Comparison of ENCODE assay signal across 25 cellular contexts in genomic region chr4:115360441-115360840, GRCh38.
A peak's percentile ranks its signal among the peaks of the same experiment; 100 is the strongest.
DNase-seq lines count a peak whose midpoint lies in the region; ATAC-seq and TF ChIP-seq lines count a peak whose summit lies in the region.
"Had no signal": no experiment of that assay in that cellular context is flagged by ENCODE, and none has a peak within 500 bp of the region (broad histone marks: within the 10 kb centered on the region; RNA-seq: fewer than 3 reads in every experiment).

No MANE protein-coding gene starts in this region.

- ATAC-seq in activated naive CD4-positive, alpha-beta T cell treated with anti-CD3 and anti-CD28 coated beads, Interleukin-2, amount 50 U/mL, for 72 hours: no peak
- ATAC-seq: activated CD8-positive, alpha-beta T cell treated with anti-CD3 and anti-CD28 coated beads, Interleukin-2, amount 10 ng/mL, durations not matched to agents 7 days and 5 days; mucosa of descending colon; Right ventricle myocardium inferior had no signal

- H3K36me3 ChIP-seq in BJ (ENCODE audit: control insufficient read depth, insufficient read depth, low read length): no peaks in the 10 kb centered on the region
- H3K36me3 ChIP-seq: left ventricle myocardium inferior had no signal

- TF ChIP-seq CTCF in BJ (IDR thresholded peaks at IDR 0.05; ENCODE audit: insufficient read depth, low read depth, low read length) (no peak), astrocyte of the spinal cord (IDR thresholded peaks at IDR 0.05; ENCODE audit: low read depth, low read length) (no peak), nephron progenitor cell (IDR thresholded peaks at IDR 0.05) (no peak), glutamatergic neuron (IDR thresholded peaks at IDR 0.05; ENCODE audit: partially characterized antibody, unreplicated experiment) (no peak)

- H3K27me3 Mint-ChIP-seq in nephron progenitor cell (ENCODE audit: low read depth, poor library complexity): no peaks in the 10 kb centered on the region
- no peaks in the 10 kb centered on the region for H3K27me3 Mint-ChIP-seq in glutamatergic neuron (ENCODE audit: unreplicated experiment)
- H3K27me3 Mint-ChIP-seq: activated T-cell treated with anti-CD3 and anti-CD28 coated beads, Interleukin-2, amount 50 U/mL, for 24 hours; CD4-positive, CD25-positive, alpha-beta regulatory T cell; progenitor cell of endocrine pancreas had no signal

- POLR2A ChIA-PET in BJ (lab: Charles Lee): no interaction called here

- H3K4me3 Mint-ChIP-seq in nephron progenitor cell (no peak overlapping the region), glutamatergic neuron (ENCODE audit: unreplicated experiment) (no peak overlapping the region)
- H3K4me3 Mint-ChIP-seq: activated CD8-positive, alpha-beta T cell treated with anti-CD3 and anti-CD28 coated beads, Interleukin-2, amount 10 ng/mL, durations not matched to agents 7 days and 5 days; activated T-cell treated with anti-CD3 and anti-CD28 coated beads, Interleukin-2, amount 50 U/mL, for 24 hours; CD4-positive, CD25-positive, alpha-beta regulatory T cell; immature natural killer cell; neural crest cell had no signal

- H3K9me3 Mint-ChIP-seq in nephron progenitor cell (peaks cover 4% of the 10 kb centered on the region), glutamatergic neuron (ENCODE audit: unreplicated experiment) (no peaks in the 10 kb centered on the region)
- H3K9me3 Mint-ChIP-seq in activated naive CD4-positive, alpha-beta T cell treated with anti-CD3 and anti-CD28 coated beads, Interleukin-2, amount 50 U/mL, for 72 hours: peaks cover 4 to 7% of the 10 kb centered on the region in 2 donors

- peaks cover 4% of the 10 kb centered on the region for H3K4me1 Mint-ChIP-seq in nephron progenitor cell
- H3K4me1 Mint-ChIP-seq in glutamatergic neuron (ENCODE audit: low read depth, unreplicated experiment): no peaks in the 10 kb centered on the region
- H3K4me1 Mint-ChIP-seq: CD4-positive, CD25-positive, alpha-beta regulatory T cell; immature natural killer cell had no signal

- H3K4me3 ChIP-seq in BJ (ENCODE audit: low read depth, low read length) (no peak overlapping the region), astrocyte of the spinal cord (ENCODE audit: low read depth, low read length) (no peak overlapping the region)
- H3K4me3 ChIP-seq: hepatocyte, left ventricle myocardium inferior, mucosa of descending colon had no signal

- CTCF ChIA-PET in BJ (lab: Yijun Ruan, JAX): interaction anchor here (1.0 kb wide), 1 partner anchor 20 kb away, joined by 3 read pairs; no protein-coding TSS in a partner anchor

- in situ Hi-C loops in astrocyte of the spinal cord (cut with HindIII; ENCODE audit: low sequenced_read_pairs): no loop called here

- DNase-seq in BJ (ENCODE audit: low read depth): peak; percentile 16
- peak; percentile 73 for DNase-seq in LHCN-M2 (ENCODE audit: low read depth)
- peak; percentile 42 for DNase-seq in astrocyte of the spinal cord (ENCODE audit: low read depth, low spot score)
- DNase-seq in nephron progenitor cell: no peak
- DNase-seq in activated naive CD4-positive, alpha-beta T cell treated with anti-CD3 and anti-CD28 coated beads, Interleukin-2, amount 50 U/mL, for 72 hours (ENCODE audit: low spot score in 2 of 2): no peak
- DNase-seq in ureter (ENCODE audit: low spot score): no peak
- DNase-seq in NCI-H2029 treated with DMSO at 0.1 percent for 48 hours (lab: John Stamatoyannopoulos, UW): no peak
- no peak for DNase-seq in glutamatergic neuron
- DNase-seq: activated CD4-positive, CD25-positive, alpha-beta regulatory T cell treated with anti-CD3 and anti-CD28 coated beads, Interleukin-2, amount 50 U/mL, for 72 hours; activated CD8-positive, alpha-beta T cell treated with anti-CD3 and anti-CD28 coated beads, Interleukin-2, amount 10 ng/mL, durations not matched to agents 7 days and 5 days; activated T-cell treated with anti-CD3 and anti-CD28 coated beads, Interleukin-2, amount 50 U/mL, for 24 hours; CD4-positive, CD25-positive, alpha-beta regulatory T cell; GDM1; HCEC 1CT; immature natural killer cell; Kasumi-1; left ventricle myocardium inferior; mucosa of descending colon; NCI-H1105; NCI-H748 treated with DMSO at 0.1 percent for 48 hours; stimulated activated CD4-positive, alpha-beta T cell treated with anti-CD3 and anti-CD28 coated beads, Interleukin-1b, Interleukin-23, amount 100 ng/mL, for 48 hours had no signal

- H3K36me3 Mint-ChIP-seq in nephron progenitor cell (ENCODE audit: low read depth) (no peaks in the 10 kb centered on the region), glutamatergic neuron (ENCODE audit: unreplicated experiment) (no peaks in the 10 kb centered on the region)
- no peaks in the 10 kb centered on the region for H3K36me3 Mint-ChIP-seq in activated naive CD4-positive, alpha-beta T cell treated with anti-CD3 and anti-CD28 coated beads, Interleukin-2, amount 50 U/mL, for 72 hours
- H3K36me3 Mint-ChIP-seq: CD4-positive, CD25-positive, alpha-beta regulatory T cell; immature natural killer cell had no signal

- no peaks in the 10 kb centered on the region for H3K27me3 ChIP-seq in BJ (ENCODE audit: control insufficient read depth, insufficient read depth, low read length)
- H3K27me3 ChIP-seq: hepatocyte had no signal

- peak overlapping the region; percentile 8 for H3K27ac Mint-ChIP-seq in nephron progenitor cell
- no peak overlapping the region for H3K27ac Mint-ChIP-seq in activated naive CD4-positive, alpha-beta T cell treated with anti-CD3 and anti-CD28 coated beads, Interleukin-2, amount 50 U/mL, for 72 hours
- H3K27ac Mint-ChIP-seq in glutamatergic neuron (ENCODE audit: unreplicated experiment): no peak overlapping the region
- H3K27ac Mint-ChIP-seq: activated CD8-positive, alpha-beta T cell treated with anti-CD3 and anti-CD28 coated beads, Interleukin-2, amount 10 ng/mL, durations not matched to agents 7 days and 5 days; activated T-cell treated with anti-CD3 and anti-CD28 coated beads, Interleukin-2, amount 50 U/mL, for 24 hours; CD4-positive, CD25-positive, alpha-beta regulatory T cell; immature natural killer cell; progenitor cell of endocrine pancreas had no signal

Comparison
In these comparisons a context has a peak if more than half of its experiments do, and no peak if none do; other contexts are left out.
1. DNase-seq: peak in BJ (single experiment), LHCN-M2 (single experiment) and astrocyte of the spinal cord (single experiment); none in nephron progenitor cell (single experiment), activated naive CD4-positive, alpha-beta T cell treated with anti-CD3 and anti-CD28 coated beads, Interleukin-2, amount 50 U/mL, for 72 hours (0 of 2), ureter (single experiment), NCI-H2029 treated with DMSO at 0.1 percent for 48 hours (single experiment) and glutamatergic neuron (single experiment).